In genomic region chrX:77668391-77669237, GRCh38 we compare ENCODE assay signal across 1 cellular context.
TF ChIP-seq lines count a peak whose summit lies in the region.

No MANE protein-coding gene starts in this region.

TF ChIP-seq in K562, 482 proteins besides CTCF, POLR2A, EP300 and RAD21 (continued from another document):
- TF ChIP-seq RBM22 (IDR thresholded peaks at IDR 0.05; ENCODE audit: low read depth, low read length, poor library complexity, severe bottlenecking) = no peak
- TF ChIP-seq TRIM25 (IDR thresholded peaks at IDR 0.05; ENCODE audit: borderline replicate concordance) = no peak
- no peak for TF ChIP-seq CBX2 (IDR thresholded peaks at IDR 0.05; ENCODE audit: insufficient read depth, low read length, poor library complexity, severe bottlenecking)
- no peak for TF ChIP-seq HCFC1 (IDR thresholded peaks at IDR 0.05; ENCODE audit: low read depth, low read length)
- no peak for TF ChIP-seq XRCC4 (IDR thresholded peaks at IDR 0.05; ENCODE audit: extremely low read depth, insufficient read depth, insufficient read length)
- no peak for TF ChIP-seq NCOA2 (IDR thresholded peaks at IDR 0.05; ENCODE audit: partially characterized antibody in 2 of 2)
- no peak for TF ChIP-seq ZNF699 (CRISPR knock-in tag; IDR thresholded peaks at IDR 0.05; ENCODE audit: insufficient replicate concordance)
- TF ChIP-seq ATF3 (IDR thresholded peaks at IDR 0.05) = peak; percentile 45; the same call in 1 of the 2 replicates
- no peak for TF ChIP-seq ATF3 (CRISPR knock-in tag; conservative IDR thresholded peaks at IDR 0.05)
- no peak for TF ChIP-seq SP2 (IDR thresholded peaks at IDR 0.05; ENCODE audit: extremely low read depth, low read depth, low read length, poor library complexity, severe bottlenecking)
- no peak for TF ChIP-seq ZNF324 (CRISPR knock-in tag; IDR thresholded peaks at IDR 0.05)
- TF ChIP-seq PHTF2 (CRISPR knock-in tag; IDR thresholded peaks at IDR 0.05) = no peak
- no peak for TF ChIP-seq SMAD2 (IDR thresholded peaks at IDR 0.05; ENCODE audit: low read depth, low read length)
- no peak for TF ChIP-seq OTX1 (CRISPR knock-in tag; IDR thresholded peaks at IDR 0.05)
- TF ChIP-seq C11orf30 (IDR thresholded peaks at IDR 0.05; ENCODE audit: low read depth) = peak; percentile 36
- TF ChIP-seq THRA (IDR thresholded peaks at IDR 0.05) = no peak
- TF ChIP-seq MAFK (IDR thresholded peaks at IDR 0.05; ENCODE audit: low read length) = 0 out of 2 replicates have a peak, but pooled peaks have one; percentile 31
- no peak for TF ChIP-seq TAL1 (IDR thresholded peaks at IDR 0.05)
- TF ChIP-seq CBX1 (IDR thresholded peaks at IDR 0.05; ENCODE audit: low read depth) = no peak
- no peak for TF ChIP-seq MBD2 (IDR thresholded peaks at IDR 0.05; ENCODE audit: borderline replicate concordance, low read depth)
- no peak for TF ChIP-seq SAFB2 (IDR thresholded peaks at IDR 0.05; ENCODE audit: borderline replicate concordance, low read depth, low read length, severe bottlenecking)
- no peak for TF ChIP-seq TCFL5 (CRISPR knock-in tag; conservative IDR thresholded peaks at IDR 0.05)
